ENCODE assay signal across 1 cellular context in genomic region chr3:4722103-4722502, GRCh38.
TF ChIP-seq lines count a peak whose summit lies in the region.

No MANE protein-coding gene starts in this region.

TF ChIP-seq in HepG2, 621 proteins besides CTCF, POLR2A, EP300 and RAD21 (continued from another document and continues in another):
- TF ChIP-seq, protein P1, sequence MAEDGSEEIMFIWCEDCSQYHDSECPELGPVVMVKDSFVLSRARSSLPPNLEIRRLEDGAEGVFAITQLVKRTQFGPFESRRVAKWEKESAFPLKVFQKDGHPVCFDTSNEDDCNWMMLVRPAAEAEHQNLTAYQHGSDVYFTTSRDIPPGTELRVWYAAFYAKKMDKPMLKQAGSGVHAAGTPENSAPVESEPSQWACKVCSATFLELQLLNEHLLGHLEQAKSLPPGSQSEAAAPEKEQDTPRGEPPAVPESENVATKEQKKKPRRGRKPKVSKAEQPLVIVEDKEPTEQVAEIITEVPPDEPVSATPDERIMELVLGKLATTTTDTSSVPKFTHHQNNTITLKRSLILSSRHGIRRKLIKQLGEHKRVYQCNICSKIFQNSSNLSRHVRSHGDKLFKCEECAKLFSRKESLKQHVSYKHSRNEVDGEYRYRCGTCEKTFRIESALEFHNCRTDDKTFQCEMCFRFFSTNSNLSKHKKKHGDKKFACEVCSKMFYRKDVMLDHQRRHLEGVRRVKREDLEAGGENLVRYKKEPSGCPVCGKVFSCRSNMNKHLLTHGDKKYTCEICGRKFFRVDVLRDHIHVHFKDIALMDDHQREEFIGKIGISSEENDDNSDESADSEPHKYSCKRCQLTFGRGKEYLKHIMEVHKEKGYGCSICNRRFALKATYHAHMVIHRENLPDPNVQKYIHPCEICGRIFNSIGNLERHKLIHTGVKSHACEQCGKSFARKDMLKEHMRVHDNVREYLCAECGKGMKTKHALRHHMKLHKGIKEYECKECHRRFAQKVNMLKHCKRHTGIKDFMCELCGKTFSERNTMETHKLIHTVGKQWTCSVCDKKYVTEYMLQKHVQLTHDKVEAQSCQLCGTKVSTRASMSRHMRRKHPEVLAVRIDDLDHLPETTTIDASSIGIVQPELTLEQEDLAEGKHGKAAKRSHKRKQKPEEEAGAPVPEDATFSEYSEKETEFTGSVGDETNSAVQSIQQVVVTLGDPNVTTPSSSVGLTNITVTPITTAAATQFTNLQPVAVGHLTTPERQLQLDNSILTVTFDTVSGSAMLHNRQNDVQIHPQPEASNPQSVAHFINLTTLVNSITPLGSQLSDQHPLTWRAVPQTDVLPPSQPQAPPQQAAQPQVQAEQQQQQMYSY (CRISPR knock-in tag; IDR thresholded peaks at IDR 0.05), result no peak
- TF ChIP-seq AGO1 (IDR thresholded peaks at IDR 0.05; ENCODE audit: low read depth, low read length, poor library complexity, severe bottlenecking) (no peak), FOXA1 (IDR thresholded peaks at IDR 0.05) (no peak), FOXA1 (CRISPR knock-in tag; IDR thresholded peaks at IDR 0.05) (peak; percentile 67), ZNF891 (CRISPR knock-in tag; IDR thresholded peaks at IDR 0.05) (no peak), TBX3 (IDR thresholded peaks at IDR 0.05; ENCODE audit: borderline replicate concordance) (no peak), SMYD3 (CRISPR knock-in tag; IDR thresholded peaks at IDR 0.05) (no peak), RXRB (CRISPR knock-in tag; IDR thresholded peaks at IDR 0.05; ENCODE audit: borderline replicate concordance) (peak; percentile 24; the same call in 1 of the 2 replicates), TP53 (CRISPR knock-in tag; conservative IDR thresholded peaks at IDR 0.05) (no peak), ZNF446 (CRISPR knock-in tag; IDR thresholded peaks at IDR 0.05) (no peak), STAG1 (CRISPR knock-in tag; IDR thresholded peaks at IDR 0.05) (peak; percentile 85), DNMT3B (CRISPR knock-in tag; conservative IDR thresholded peaks at IDR 0.05) (no peak), MIXL1 (CRISPR knock-in tag; IDR thresholded peaks at IDR 0.05) (0 out of 2 replicates have a peak, but pooled peaks have one; percentile 25), ZNF766 (CRISPR knock-in tag; IDR thresholded peaks at IDR 0.05; ENCODE audit: borderline replicate concordance) (no peak), BRCA1 (CRISPR knock-in tag; IDR thresholded peaks at IDR 0.05) (no peak), ZNF564 (CRISPR knock-in tag; IDR thresholded peaks at IDR 0.05) (no peak), PHF5A (CRISPR knock-in tag; IDR thresholded peaks at IDR 0.05; ENCODE audit: low read depth, unreplicated experiment) (no peak), PHB2 (IDR thresholded peaks at IDR 0.05; ENCODE audit: partially characterized antibody) (no peak), RFX5 (IDR thresholded peaks at IDR 0.05; ENCODE audit: low read depth, low read length) (no peak), CBX5 (CRISPR knock-in tag; IDR thresholded peaks at IDR 0.05; ENCODE audit: borderline replicate concordance) (no peak), ZMYM3 (CRISPR knock-in tag; IDR thresholded peaks at IDR 0.05) (no peak), CENPT (CRISPR knock-in tag; IDR thresholded peaks at IDR 0.05; ENCODE audit: low read depth) (no peak), ERF (CRISPR knock-in tag; IDR thresholded peaks at IDR 0.05) (0 out of 2 replicates have a peak, but pooled peaks have one; percentile 31), CREM (IDR thresholded peaks at IDR 0.05) (no peak), CREM (CRISPR knock-in tag; IDR thresholded peaks at IDR 0.05) (no peak), SMC3 (IDR thresholded peaks at IDR 0.05; ENCODE audit: low read length) (peak; percentile 76), ZNF432 (CRISPR knock-in tag; IDR thresholded peaks at IDR 0.05; ENCODE audit: borderline replicate concordance) (no peak), IRF9 (CRISPR knock-in tag; IDR thresholded peaks at IDR 0.05; ENCODE audit: borderline replicate concordance) (no peak), HOXA7 (CRISPR knock-in tag; IDR thresholded peaks at IDR 0.05) (no peak), SP5 (CRISPR knock-in tag; IDR thresholded peaks at IDR 0.05; ENCODE audit: borderline replicate concordance, low read depth) (no peak), ZNF710 (CRISPR knock-in tag; IDR thresholded peaks at IDR 0.05; ENCODE audit: borderline replicate concordance) (no peak), NR3C1 (CRISPR knock-in tag; IDR thresholded peaks at IDR 0.05) (no peak), FOXA3 (CRISPR knock-in tag; IDR thresholded peaks at IDR 0.05) (peak; percentile 71), ZNF790 (CRISPR knock-in tag; IDR thresholded peaks at IDR 0.05; ENCODE audit: borderline replicate concordance) (no peak), SNAPC4 (CRISPR knock-in tag; IDR thresholded peaks at IDR 0.05) (no peak), SAP130 (CRISPR knock-in tag; IDR thresholded peaks at IDR 0.05; ENCODE audit: low read depth) (peak; percentile 30; the same call in 1 of the 2 replicates)
- TF ChIP-seq, protein P2, sequence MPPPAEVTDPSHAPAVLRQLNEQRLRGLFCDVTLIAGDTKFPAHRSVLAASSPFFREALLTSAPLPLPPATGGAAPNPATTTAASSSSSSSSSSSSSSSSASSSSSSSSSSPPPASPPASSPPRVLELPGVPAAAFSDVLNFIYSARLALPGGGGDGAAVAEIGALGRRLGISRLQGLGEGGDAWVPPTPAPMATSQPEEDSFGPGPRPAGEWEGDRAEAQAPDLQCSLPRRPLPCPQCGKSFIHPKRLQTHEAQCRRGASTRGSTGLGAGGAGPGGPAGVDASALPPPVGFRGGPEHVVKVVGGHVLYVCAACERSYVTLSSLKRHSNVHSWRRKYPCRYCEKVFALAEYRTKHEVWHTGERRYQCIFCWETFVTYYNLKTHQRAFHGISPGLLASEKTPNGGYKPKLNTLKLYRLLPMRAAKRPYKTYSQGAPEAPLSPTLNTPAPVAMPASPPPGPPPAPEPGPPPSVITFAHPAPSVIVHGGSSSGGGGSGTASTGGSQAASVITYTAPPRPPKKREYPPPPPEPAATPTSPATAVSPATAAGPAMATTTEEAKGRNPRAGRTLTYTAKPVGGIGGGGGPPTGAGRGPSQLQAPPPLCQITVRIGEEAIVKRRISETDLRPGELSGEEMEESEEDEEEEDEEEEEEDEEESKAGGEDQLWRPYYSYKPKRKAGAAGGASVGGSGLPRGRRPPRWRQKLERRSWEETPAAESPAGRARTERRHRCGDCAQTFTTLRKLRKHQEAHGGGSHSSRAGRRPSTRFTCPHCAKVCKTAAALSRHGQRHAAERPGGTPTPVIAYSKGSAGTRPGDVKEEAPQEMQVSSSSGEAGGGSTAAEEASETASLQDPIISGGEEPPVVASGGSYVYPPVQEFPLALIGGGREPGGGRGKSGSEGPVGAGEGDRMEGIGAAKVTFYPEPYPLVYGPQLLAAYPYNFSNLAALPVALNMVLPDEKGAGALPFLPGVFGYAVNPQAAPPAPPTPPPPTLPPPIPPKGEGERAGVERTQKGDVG (CRISPR knock-in tag; IDR thresholded peaks at IDR 0.05; ENCODE audit: borderline replicate concordance), result no peak
- TF ChIP-seq, protein P3, sequence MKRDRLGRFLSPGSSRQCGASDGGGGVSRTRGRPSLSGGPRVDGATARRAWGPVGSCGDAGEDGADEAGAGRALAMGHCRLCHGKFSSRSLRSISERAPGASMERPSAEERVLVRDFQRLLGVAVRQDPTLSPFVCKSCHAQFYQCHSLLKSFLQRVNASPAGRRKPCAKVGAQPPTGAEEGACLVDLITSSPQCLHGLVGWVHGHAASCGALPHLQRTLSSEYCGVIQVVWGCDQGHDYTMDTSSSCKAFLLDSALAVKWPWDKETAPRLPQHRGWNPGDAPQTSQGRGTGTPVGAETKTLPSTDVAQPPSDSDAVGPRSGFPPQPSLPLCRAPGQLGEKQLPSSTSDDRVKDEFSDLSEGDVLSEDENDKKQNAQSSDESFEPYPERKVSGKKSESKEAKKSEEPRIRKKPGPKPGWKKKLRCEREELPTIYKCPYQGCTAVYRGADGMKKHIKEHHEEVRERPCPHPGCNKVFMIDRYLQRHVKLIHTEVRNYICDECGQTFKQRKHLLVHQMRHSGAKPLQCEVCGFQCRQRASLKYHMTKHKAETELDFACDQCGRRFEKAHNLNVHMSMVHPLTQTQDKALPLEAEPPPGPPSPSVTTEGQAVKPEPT (CRISPR knock-in tag; IDR thresholded peaks at IDR 0.05; ENCODE audit: low read depth), result no peak
- TF ChIP-seq, protein P4, sequence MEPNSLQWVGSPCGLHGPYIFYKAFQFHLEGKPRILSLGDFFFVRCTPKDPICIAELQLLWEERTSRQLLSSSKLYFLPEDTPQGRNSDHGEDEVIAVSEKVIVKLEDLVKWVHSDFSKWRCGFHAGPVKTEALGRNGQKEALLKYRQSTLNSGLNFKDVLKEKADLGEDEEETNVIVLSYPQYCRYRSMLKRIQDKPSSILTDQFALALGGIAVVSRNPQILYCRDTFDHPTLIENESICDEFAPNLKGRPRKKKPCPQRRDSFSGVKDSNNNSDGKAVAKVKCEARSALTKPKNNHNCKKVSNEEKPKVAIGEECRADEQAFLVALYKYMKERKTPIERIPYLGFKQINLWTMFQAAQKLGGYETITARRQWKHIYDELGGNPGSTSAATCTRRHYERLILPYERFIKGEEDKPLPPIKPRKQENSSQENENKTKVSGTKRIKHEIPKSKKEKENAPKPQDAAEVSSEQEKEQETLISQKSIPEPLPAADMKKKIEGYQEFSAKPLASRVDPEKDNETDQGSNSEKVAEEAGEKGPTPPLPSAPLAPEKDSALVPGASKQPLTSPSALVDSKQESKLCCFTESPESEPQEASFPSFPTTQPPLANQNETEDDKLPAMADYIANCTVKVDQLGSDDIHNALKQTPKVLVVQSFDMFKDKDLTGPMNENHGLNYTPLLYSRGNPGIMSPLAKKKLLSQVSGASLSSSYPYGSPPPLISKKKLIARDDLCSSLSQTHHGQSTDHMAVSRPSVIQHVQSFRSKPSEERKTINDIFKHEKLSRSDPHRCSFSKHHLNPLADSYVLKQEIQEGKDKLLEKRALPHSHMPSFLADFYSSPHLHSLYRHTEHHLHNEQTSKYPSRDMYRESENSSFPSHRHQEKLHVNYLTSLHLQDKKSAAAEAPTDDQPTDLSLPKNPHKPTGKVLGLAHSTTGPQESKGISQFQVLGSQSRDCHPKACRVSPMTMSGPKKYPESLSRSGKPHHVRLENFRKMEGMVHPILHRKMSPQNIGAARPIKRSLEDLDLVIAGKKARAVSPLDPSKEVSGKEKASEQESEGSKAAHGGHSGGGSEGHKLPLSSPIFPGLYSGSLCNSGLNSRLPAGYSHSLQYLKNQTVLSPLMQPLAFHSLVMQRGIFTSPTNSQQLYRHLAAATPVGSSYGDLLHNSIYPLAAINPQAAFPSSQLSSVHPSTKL (CRISPR knock-in tag; IDR thresholded peaks at IDR 0.05), result peak; percentile 39
- TF ChIP-seq, protein P5, sequence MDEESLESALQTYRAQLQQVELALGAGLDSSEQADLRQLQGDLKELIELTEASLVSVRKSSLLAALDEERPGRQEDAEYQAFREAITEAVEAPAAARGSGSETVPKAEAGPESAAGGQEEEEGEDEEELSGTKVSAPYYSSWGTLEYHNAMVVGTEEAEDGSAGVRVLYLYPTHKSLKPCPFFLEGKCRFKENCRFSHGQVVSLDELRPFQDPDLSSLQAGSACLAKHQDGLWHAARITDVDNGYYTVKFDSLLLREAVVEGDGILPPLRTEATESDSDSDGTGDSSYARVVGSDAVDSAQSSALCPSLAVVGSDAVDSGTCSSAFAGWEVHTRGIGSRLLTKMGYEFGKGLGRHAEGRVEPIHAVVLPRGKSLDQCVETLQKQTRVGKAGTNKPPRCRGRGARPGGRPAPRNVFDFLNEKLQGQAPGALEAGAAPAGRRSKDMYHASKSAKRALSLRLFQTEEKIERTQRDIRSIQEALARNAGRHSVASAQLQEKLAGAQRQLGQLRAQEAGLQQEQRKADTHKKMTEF (CRISPR knock-in tag; IDR thresholded peaks at IDR 0.05), result no peak
